Comparison of ENCODE assay signal across 8 cellular contexts in genomic region chr17:57832711-57833596, GRCh38. TPM values are rescaled to one million over a fixed set of nuclear protein-coding genes. Genes with fewer than 3 reads are reported as not detected.
A peak's percentile ranks its signal among the peaks of the same experiment; 100 is the strongest.
DNase-seq lines count a peak whose midpoint lies in the region; ATAC-seq and TF ChIP-seq lines count a peak whose summit lies in the region.

No MANE protein-coding gene starts in this region.

- H2AK5ac ChIP-seq in mesenchymal stem cell (ENCODE audit: low read length, severe bottlenecking) = no peak overlapping the region

- no peak overlapping the region for H2BK5ac ChIP-seq in mesenchymal stem cell (ENCODE audit: low read depth, low read length, poor library complexity, severe bottlenecking)

- TF ChIP-seq CTCF in endodermal cell (conservative IDR thresholded peaks at IDR 0.05) = peak; percentile 99

- CTCF ChIA-PET in CD8-positive, alpha-beta memory T cell (lab: Charles Lee) = interaction anchor here (0.7 to 2.6 kb wide), 16 partner anchors 9 to 705 kb away, joined by 3 to 12 read pairs (median 5); partner anchors contain the start of gene MRPS23

- H3K18ac ChIP-seq in mesenchymal stem cell (ENCODE audit: low read depth in 1 of 2, low read length in 2 of 2) = no peak overlapping the region

- no peak overlapping the region for H4K8ac ChIP-seq in mesenchymal stem cell (ENCODE audit: low read length)

- no peaks in the 10 kb centered on the region for H3K9me3 Mint-ChIP-seq in CD8-positive, alpha-beta memory T cell
- H3K9me3 Mint-ChIP-seq in endodermal cell = no peaks in the 10 kb centered on the region

- H2BK120ac ChIP-seq in mesenchymal stem cell (ENCODE audit: low read depth, low read length) = no peak overlapping the region

- H3K4ac ChIP-seq in mesenchymal stem cell (ENCODE audit: low read depth in 1 of 2, low read length in 2 of 2) = no peak overlapping the region

- H3K23ac ChIP-seq in mesenchymal stem cell (ENCODE audit: low read length in 2 of 2) = no peak overlapping the region

- H3K4me2 ChIP-seq in mesenchymal stem cell (ENCODE audit: low read length, poor library complexity, severe bottlenecking) = peak overlapping the region; percentile 83

- no peak overlapping the region for H2AFZ ChIP-seq in mesenchymal stem cell (ENCODE audit: low read depth, low read length)

- WGBS in endodermal cell (ENCODE audit: insufficient coverage in 1 of 2, insufficient read length in 1 of 2), 2 experiments = 7 to 8% methylated on average over 15 to 20 of the region's 21 CpGs
- WGBS in mesenchymal stem cell = 11% methylated on average over 19 of the region's 21 CpGs

- no peaks in the 10 kb centered on the region for H3K27me3 Mint-ChIP-seq in CD8-positive, alpha-beta memory T cell
- peaks cover 1% of the 10 kb centered on the region for H3K27me3 Mint-ChIP-seq in endodermal cell (ENCODE audit: insufficient read depth)

- peak; percentile 51 for ATAC-seq in HG03342 (IDR thresholded peaks at IDR 0.05; ENCODE audit: unreplicated experiment)
- no peak for ATAC-seq in GM21529 (IDR thresholded peaks at IDR 0.05; ENCODE audit: unreplicated experiment)

- H2BK12ac ChIP-seq in mesenchymal stem cell (ENCODE audit: low read length in 2 of 2) = no peak overlapping the region

- no peaks in the 10 kb centered on the region for H3K36me3 ChIP-seq in CD8-positive, alpha-beta memory T cell (ENCODE audit: insufficient read depth, low read length)
- H3K36me3 ChIP-seq in endodermal cell (ENCODE audit: control insufficient read depth, insufficient read depth, low read length) (peaks cover 7% of the 10 kb centered on the region), mesenchymal stem cell (ENCODE audit: control insufficient read depth in 1 of 2, insufficient read depth in 2 of 2, low read depth in 1 of 2, low read length in 2 of 2) (peaks cover 6% of the 10 kb centered on the region in 2 experiments)

- no peaks in the 10 kb centered on the region for H3K79me1 ChIP-seq in mesenchymal stem cell (replicated peaks; ENCODE audit: low read length, poor library complexity, severe bottlenecking)

- H3K4me1 Mint-ChIP-seq in CD8-positive, alpha-beta memory T cell = peaks cover 0 to 5% (median 0%) of the 10 kb centered on the region in 3 donors
- H3K4me1 Mint-ChIP-seq in endodermal cell = peaks cover 22% of the 10 kb centered on the region

- peak; percentile 43 to 75 (median 59) for DNase-seq in CD8-positive, alpha-beta memory T cell
- DNase-seq in NCI-H82 treated with DMSO at 0.1 percent for 48 hours (lab: John Stamatoyannopoulos, UW; ENCODE audit: unreplicated experiment) (peak; percentile 61), endodermal cell (peak; percentile 90), mesenchymal stem cell (peak; percentile 88)
- DNase-seq in activated CD8-positive, alpha-beta memory T cell treated with anti-CD3 and anti-CD28 coated beads for 24 hours = peak; percentile 79
- peak; percentile 58 for DNase-seq in stimulated activated CD8-positive, alpha-beta memory T cell treated with anti-CD3 and anti-CD28 coated beads, Interleukin-12 subunit alpha, Interleukin-12 subunit beta, amount 100 ng/mL, for 1 hour (ENCODE audit: low read depth)

- H3K9ac ChIP-seq in endodermal cell (ENCODE audit: extremely low read depth, low read length, poor library complexity, severe bottlenecking) = no peak overlapping the region
- H3K9ac ChIP-seq in mesenchymal stem cell (ENCODE audit: low read length) = peak overlapping the region; percentile 54

- H3K27me3 ChIP-seq in CD8-positive, alpha-beta memory T cell (ENCODE audit: insufficient read depth, low read length, poor library complexity, severe bottlenecking) = no peaks in the 10 kb centered on the region
- H3K27me3 ChIP-seq in endodermal cell (ENCODE audit: control insufficient read depth, insufficient read depth, low read length, poor library complexity, severe bottlenecking) (no peaks in the 10 kb centered on the region), mesenchymal stem cell (ENCODE audit: control insufficient read depth in 1 of 2, insufficient read depth in 1 of 2, low read length in 2 of 2) (peaks cover 3 to 16% of the 10 kb centered on the region in 2 experiments)

- no peak overlapping the region for H3K14ac ChIP-seq in mesenchymal stem cell (ENCODE audit: low read length in 2 of 2)

- H3K27ac Mint-ChIP-seq in CD8-positive, alpha-beta memory T cell = no peak overlapping the region
- no peak overlapping the region for H3K27ac Mint-ChIP-seq in endodermal cell

- H3K4me3 Mint-ChIP-seq in CD8-positive, alpha-beta memory T cell = no peak overlapping the region
- H3K4me3 Mint-ChIP-seq in endodermal cell = no peak overlapping the region

- H3K4me3 ChIP-seq in CD8-positive, alpha-beta memory T cell (ENCODE audit: low read length) = peak overlapping the region; percentile 73
- H3K4me3 ChIP-seq in endodermal cell (ENCODE audit: low read length) (peak overlapping the region; percentile 76), mesenchymal stem cell (ENCODE audit: insufficient read depth in 1 of 2, low read depth in 1 of 2, low read length in 2 of 2) (peak overlapping the region; percentile 11 to 72)

- no peak overlapping the region for H2BK15ac ChIP-seq in mesenchymal stem cell (ENCODE audit: low read depth, poor library complexity, severe bottlenecking)

- no peaks in the 10 kb centered on the region for H3K9me3 ChIP-seq in CD8-positive, alpha-beta memory T cell (ENCODE audit: low read length)
- H3K9me3 ChIP-seq in endodermal cell (ENCODE audit: control insufficient read depth, low read length) = no peaks in the 10 kb centered on the region
- H3K9me3 ChIP-seq in mesenchymal stem cell (ENCODE audit: control insufficient read depth, low read length) = no peaks in the 10 kb centered on the region

- POLR2A ChIA-PET in CD8-positive, alpha-beta memory T cell (lab: Charles Lee) = interaction anchor here (1.4 kb wide), 1 partner anchor 17 kb away, joined by 3 read pairs; the partner anchor contains the start of gene MRPS23

- no peak overlapping the region for H4K91ac ChIP-seq in mesenchymal stem cell (ENCODE audit: low read length)

- peaks cover 5% of the 10 kb centered on the region for H3K4me1 ChIP-seq in CD8-positive, alpha-beta memory T cell (ENCODE audit: insufficient read depth, low read length)
- H3K4me1 ChIP-seq in endodermal cell (ENCODE audit: control insufficient read depth, insufficient read depth, low read length) = peaks cover 2% of the 10 kb centered on the region
- peaks cover 10% of the 10 kb centered on the region for H3K4me1 ChIP-seq in mesenchymal stem cell (ENCODE audit: control insufficient read depth, insufficient read depth, low read depth, low read length)

- peaks cover 4 to 6% (median 5%) of the 10 kb centered on the region in 3 donors for H3K36me3 Mint-ChIP-seq in CD8-positive, alpha-beta memory T cell
- no peaks in the 10 kb centered on the region for H3K36me3 Mint-ChIP-seq in endodermal cell (ENCODE audit: low read depth)

- no peak overlapping the region for H3K27ac ChIP-seq in CD8-positive, alpha-beta memory T cell (ENCODE audit: low read depth, low read length)
- H3K27ac ChIP-seq in endodermal cell (ENCODE audit: low read depth, low read length) (peak overlapping the region; percentile 85), mesenchymal stem cell (ENCODE audit: low read length, poor library complexity, severe bottlenecking) (no peak overlapping the region)

RNA-seq across cellular contexts. Expression of gene MRPS23, which starts 16.9 kb away (rescaled TPM):
- 10 to 100 TPM; 83.1 to 88.5 TPM for total RNA-seq in CD8-positive, alpha-beta memory T cell
- polyA plus RNA-seq in CD8-positive, alpha-beta memory T cell = 42.6 TPM
- 10 to 100 TPM; 43.9 to 49.2 TPM for total RNA-seq in endodermal cell
- 40.1 TPM for polyA plus RNA-seq in endodermal cell (2013, experiment 1 of 2)
- 41.1 TPM for polyA plus RNA-seq in endodermal cell (2013, experiment 2 of 2)
- 23.0 TPM for polyA plus RNA-seq in mesenchymal stem cell (2013, experiment 1 of 2)
- polyA plus RNA-seq in mesenchymal stem cell (2013, experiment 2 of 2) = 21.0 TPM
